Comparison of ENCODE assay signal across 10 cellular contexts in the genomic region with DNA sequence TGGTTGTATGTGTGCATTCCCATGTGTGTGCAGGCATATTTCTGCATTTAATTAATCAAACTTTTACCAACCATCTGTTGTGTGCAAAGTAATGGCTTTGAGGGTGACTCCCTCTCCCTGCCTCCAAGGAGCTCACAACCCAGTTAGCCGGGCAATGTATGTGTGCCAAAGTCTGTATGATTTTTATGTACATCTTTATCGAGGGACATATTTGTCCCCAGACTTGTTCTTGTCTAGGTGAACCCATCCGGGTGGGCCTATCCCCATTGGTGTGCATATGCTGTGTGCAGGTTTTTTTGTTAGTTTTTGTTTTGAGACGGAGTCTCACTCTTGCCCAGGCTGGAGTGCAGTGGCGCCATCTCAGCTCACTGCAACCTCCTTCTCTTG. TPM values are rescaled to one million over a fixed set of nuclear protein-coding genes. Genes with fewer than 3 reads are reported as not detected.
DNase-seq lines count a peak whose midpoint lies in the region; ATAC-seq, FAIRE-seq and TF ChIP-seq lines count a peak whose summit lies in the region.
"Had no signal": no experiment of that assay in that cellular context is flagged by ENCODE, and none has a peak within 500 bp of the region (broad histone marks: within the 10 kb centered on the region; RNA-seq: fewer than 3 reads in every experiment).

No MANE protein-coding gene starts in this region.

- H3K27me3 Mint-ChIP-seq in CD8-positive, alpha-beta memory T cell = peaks cover 0 to 2% of the 10 kb centered on the region in 2 donors
- no peaks in the 10 kb centered on the region for H3K27me3 Mint-ChIP-seq in MCF 10A (ENCODE audit: insufficient read depth, unreplicated experiment)
- H3K27me3 Mint-ChIP-seq in natural killer cell treated with Interleukin-12 subunit alpha and Interleukin-12 subunit beta and Interleukin-15 and Interleukin-18, amount 100 ng/mL, for 72 hours = no peaks in the 10 kb centered on the region

- intact Hi-C loops in MCF 10A (cut with micrococcal nuclease) = loop anchor here (1.0 kb wide), 1 partner anchor 23 kb away; a partner anchor contains a TSS

- TF ChIP-seq POLR2A in H54 (IDR thresholded peaks at IDR 0.05; ENCODE audit: low read depth, low read length) = no peak

- H3K27me3 ChIP-seq in CD8-positive, alpha-beta memory T cell (ENCODE audit: insufficient read depth, low read length, poor library complexity, severe bottlenecking) = no peaks in the 10 kb centered on the region
- H3K27me3 ChIP-seq: right atrium auricular region had no signal

- peaks cover 0 to 44% (median 4%) of the 10 kb centered on the region in 3 donors for H3K36me3 Mint-ChIP-seq in CD8-positive, alpha-beta memory T cell
- H3K36me3 Mint-ChIP-seq in MCF 10A (ENCODE audit: insufficient read depth, unreplicated experiment) = peaks cover 61% of the 10 kb centered on the region
- no peaks in the 10 kb centered on the region for H3K36me3 Mint-ChIP-seq in natural killer cell treated with Interleukin-12 subunit alpha and Interleukin-12 subunit beta and Interleukin-15 and Interleukin-18, amount 100 ng/mL, for 72 hours

- H3K4me3 Mint-ChIP-seq in CD8-positive, alpha-beta memory T cell = peak overlapping the region; percentile 92 to 100 (median 96)
- H3K4me3 Mint-ChIP-seq in MCF 10A (ENCODE audit: unreplicated experiment) = peak overlapping the region; percentile 82
- H3K4me3 Mint-ChIP-seq in natural killer cell treated with Interleukin-12 subunit alpha and Interleukin-12 subunit beta and Interleukin-15 and Interleukin-18, amount 100 ng/mL, for 72 hours = peak overlapping the region; percentile 96

- POLR2A ChIA-PET in CD8-positive, alpha-beta memory T cell (lab: Charles Lee) = interaction anchor here (3.8 kb wide), 1 partner anchor 14 kb away, joined by 25 read pairs; no protein-coding TSS in a partner anchor
- POLR2A ChIA-PET in MCF 10A (lab: Yijun Ruan, JAX) = interaction anchor here (0.6 to 3.2 kb wide), 16 partner anchors 8 to 47 kb away, joined by 3 to 78 read pairs (median 4); a partner anchor contains a TSS

- FAIRE-seq in H54 (lab: Jason Lieb, UNC) = no peak

- no peaks in the 10 kb centered on the region for H3K9me3 ChIP-seq in CD8-positive, alpha-beta memory T cell (ENCODE audit: low read length)
- H3K9me3 ChIP-seq in KOPT-K1 (ENCODE audit: insufficient read depth, low read length, poor library complexity, severe bottlenecking) = no peaks in the 10 kb centered on the region
- H3K9me3 ChIP-seq: right atrium auricular region had no signal

- CTCF ChIA-PET in CD8-positive, alpha-beta memory T cell (lab: Charles Lee) = interaction anchor here (0.9 to 9.4 kb wide), 4 partner anchors 11 to 52 kb away, joined by 3 to 115 read pairs (median 8); no protein-coding TSS in a partner anchor
- CTCF ChIA-PET in MCF 10A (lab: Yijun Ruan, JAX) = interaction anchor here (0.5 to 6.0 kb wide), 7 partner anchors 10 to 59 kb away, joined by 3 to 45 read pairs (median 5); a partner anchor contains a TSS

- H3K27ac ChIP-seq in CD8-positive, alpha-beta memory T cell (ENCODE audit: low read depth, low read length) = peak overlapping the region; percentile 85
- peak overlapping the region; percentile 86 for H3K27ac ChIP-seq in KOPT-K1 (ENCODE audit: low read depth, low read length, poor library complexity, severe bottlenecking)
- H3K27ac ChIP-seq: right atrium auricular region had no signal

- peaks cover 43 to 77% (median 54%) of the 10 kb centered on the region in 3 donors for H3K4me1 Mint-ChIP-seq in CD8-positive, alpha-beta memory T cell
- peaks cover 59% of the 10 kb centered on the region for H3K4me1 Mint-ChIP-seq in MCF 10A (ENCODE audit: insufficient read depth, unreplicated experiment)
- H3K4me1 Mint-ChIP-seq in natural killer cell treated with Interleukin-12 subunit alpha and Interleukin-12 subunit beta and Interleukin-15 and Interleukin-18, amount 100 ng/mL, for 72 hours (ENCODE audit: low read depth in 2 of 2) = peaks cover 46 to 52% of the 10 kb centered on the region in 2 donors

- peak overlapping the region; percentile 100 for H3K4me3 ChIP-seq in CD8-positive, alpha-beta memory T cell (ENCODE audit: low read length)
- H3K4me3 ChIP-seq: right atrium auricular region had no signal

- peak overlapping the region; percentile 90 to 99 (median 96) for H3K27ac Mint-ChIP-seq in CD8-positive, alpha-beta memory T cell
- H3K27ac Mint-ChIP-seq in MCF 10A (ENCODE audit: low read depth, unreplicated experiment) = peak overlapping the region; percentile 95
- H3K27ac Mint-ChIP-seq in natural killer cell treated with Interleukin-12 subunit alpha and Interleukin-12 subunit beta and Interleukin-15 and Interleukin-18, amount 100 ng/mL, for 72 hours = peak overlapping the region; percentile 86 to 87

- DNase-seq in CD8-positive, alpha-beta memory T cell = no peak
- DNase-seq in MCF 10A (ENCODE audit: unreplicated experiment) (no peak), NCI-H1436 treated with DMSO at 0.1 percent for 48 hours (lab: John Stamatoyannopoulos, UW) (no peak), H54 (ENCODE audit: insufficient read length, low spot score) (no peak), GOT3 (lab: John Stamatoyannopoulos, UW) (no peak)
- DNase-seq in natural killer cell treated with Interleukin-12 subunit alpha and Interleukin-12 subunit beta and Interleukin-15 and Interleukin-18, amount 100 ng/mL, for 72 hours (ENCODE audit: low spot score) = no peak

- no peak for ATAC-seq in natural killer cell treated with Interleukin-12 subunit alpha and Interleukin-12 subunit beta and Interleukin-15 and Interleukin-18, amount 100 ng/mL, for 72 hours
- ATAC-seq in GM19023 (IDR thresholded peaks at IDR 0.05; ENCODE audit: unreplicated experiment) = no peak

- peaks cover 35% of the 10 kb centered on the region for H3K4me1 ChIP-seq in CD8-positive, alpha-beta memory T cell (ENCODE audit: insufficient read depth, low read length)

- no peak for TF ChIP-seq CTCF in MCF 10A (IDR thresholded peaks at IDR 0.05; ENCODE audit: unreplicated experiment)

- no TSS peak for BruUV-seq in MCF 10A (replicated peaks; lab: Mats Ljungman, UMichigan)

- H3K36me3 ChIP-seq in CD8-positive, alpha-beta memory T cell (ENCODE audit: insufficient read depth, low read length) = peaks cover 6% of the 10 kb centered on the region
- H3K36me3 ChIP-seq in KOPT-K1 (ENCODE audit: insufficient read depth, low read length) = peaks cover 19% of the 10 kb centered on the region; the same call in 1 of the 2 replicates
- H3K36me3 ChIP-seq: right atrium auricular region had no signal

- H3K9me3 Mint-ChIP-seq in CD8-positive, alpha-beta memory T cell = no peaks in the 10 kb centered on the region
- H3K9me3 Mint-ChIP-seq in MCF 10A (ENCODE audit: unreplicated experiment) = no peaks in the 10 kb centered on the region
- no peaks in the 10 kb centered on the region for H3K9me3 Mint-ChIP-seq in natural killer cell treated with Interleukin-12 subunit alpha and Interleukin-12 subunit beta and Interleukin-15 and Interleukin-18, amount 100 ng/mL, for 72 hours

RNA-seq across cellular contexts. Expression of a gene that starts 1.8 kb away (rescaled TPM):
- 10 to 100 TPM; 21.9 to 24.2 TPM for total RNA-seq in CD8-positive, alpha-beta memory T cell
- polyA plus RNA-seq in CD8-positive, alpha-beta memory T cell = 124 TPM
- total RNA-seq in MCF 10A (2022) = 64.8 and 81.8 TPM in 2 replicates
- total RNA-seq in natural killer cell treated with Interleukin-12 subunit alpha and Interleukin-12 subunit beta and Interleukin-15 and Interleukin-18, amount 100 ng/mL, for 72 hours = 10 to 100 TPM; 24.2 to 39.5 TPM

RNA-seq across cellular contexts. Expression of a gene that starts 21.7 kb away (rescaled TPM):
- 10 to 100 TPM; 52.0 to 54.9 TPM for total RNA-seq in CD8-positive, alpha-beta memory T cell
- 65.2 TPM for polyA plus RNA-seq in CD8-positive, alpha-beta memory T cell
- total RNA-seq in MCF 10A (2022) = 36.9 and 38.3 TPM in 2 replicates
- 10 to 100 TPM; 40.6 to 49.5 TPM for total RNA-seq in natural killer cell treated with Interleukin-12 subunit alpha and Interleukin-12 subunit beta and Interleukin-15 and Interleukin-18, amount 100 ng/mL, for 72 hours

RNA-seq across cellular contexts. Expression of a gene that starts 23.1 kb away (rescaled TPM):
- total RNA-seq in CD8-positive, alpha-beta memory T cell = 1 to 10 TPM; 6.9 to 7.1 TPM
- 6.0 TPM for polyA plus RNA-seq in CD8-positive, alpha-beta memory T cell
- 13.2 and 13.5 TPM in 2 replicates for total RNA-seq in MCF 10A (2022)
- 1 to 10 TPM; 8.5 TPM for total RNA-seq in natural killer cell treated with Interleukin-12 subunit alpha and Interleukin-12 subunit beta and Interleukin-15 and Interleukin-18, amount 100 ng/mL, for 72 hours

RNA-seq across cellular contexts. Expression of a gene that starts 31.0 kb away (rescaled TPM):
- not detected for total RNA-seq in CD8-positive, alpha-beta memory T cell
- polyA plus RNA-seq in CD8-positive, alpha-beta memory T cell = not detected
- not detected in 2 replicates for total RNA-seq in MCF 10A (2022)
- total RNA-seq in natural killer cell treated with Interleukin-12 subunit alpha and Interleukin-12 subunit beta and Interleukin-15 and Interleukin-18, amount 100 ng/mL, for 72 hours = not detected
- total RNA-seq: RPMI7951 had no signal

RNA-seq across cellular contexts. Expression of a gene that starts 39.5 kb away (rescaled TPM):
- not detected for total RNA-seq in CD8-positive, alpha-beta memory T cell
- polyA plus RNA-seq in CD8-positive, alpha-beta memory T cell = not detected
- 0.23 TPM in 1 of 2 replicates, not detected in the other for total RNA-seq in MCF 10A (2022)
- not detected for total RNA-seq in natural killer cell treated with Interleukin-12 subunit alpha and Interleukin-12 subunit beta and Interleukin-15 and Interleukin-18, amount 100 ng/mL, for 72 hours
- total RNA-seq: right atrium auricular region, RPMI7951 had no signal
